ENCODE assay signal across 1 cellular context in the genomic region with DNA sequence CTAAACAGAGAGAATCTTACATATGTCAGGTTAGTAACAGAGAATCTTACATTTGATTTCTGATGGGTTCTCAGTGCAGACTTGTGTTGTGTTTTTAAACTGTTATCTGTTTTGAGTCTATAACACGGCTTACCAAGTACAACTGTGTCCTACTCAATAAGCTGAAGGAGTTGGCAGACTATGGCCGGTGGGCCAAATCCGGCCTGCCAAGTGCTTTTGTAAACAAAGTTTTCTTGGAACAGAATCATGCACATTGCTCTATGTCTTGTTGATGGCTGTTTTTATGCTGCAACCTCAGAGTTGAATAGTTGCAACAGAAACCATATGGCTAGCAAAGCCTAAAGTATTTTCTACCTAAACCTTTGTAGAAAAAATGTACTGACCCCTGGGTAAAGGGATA.
TF ChIP-seq lines count a peak whose summit lies in the region.

No MANE protein-coding gene starts in this region.

TF ChIP-seq in HepG2, 621 proteins besides CTCF, POLR2A, EP300 and RAD21 (continued from another document):
- no peak for TF ChIP-seq ZNF224 (CRISPR knock-in tag; IDR thresholded peaks at IDR 0.05)
- no peak for TF ChIP-seq NR1H2 (CRISPR knock-in tag; IDR thresholded peaks at IDR 0.05; ENCODE audit: borderline replicate concordance, low read depth)
- TF ChIP-seq, protein P1, sequence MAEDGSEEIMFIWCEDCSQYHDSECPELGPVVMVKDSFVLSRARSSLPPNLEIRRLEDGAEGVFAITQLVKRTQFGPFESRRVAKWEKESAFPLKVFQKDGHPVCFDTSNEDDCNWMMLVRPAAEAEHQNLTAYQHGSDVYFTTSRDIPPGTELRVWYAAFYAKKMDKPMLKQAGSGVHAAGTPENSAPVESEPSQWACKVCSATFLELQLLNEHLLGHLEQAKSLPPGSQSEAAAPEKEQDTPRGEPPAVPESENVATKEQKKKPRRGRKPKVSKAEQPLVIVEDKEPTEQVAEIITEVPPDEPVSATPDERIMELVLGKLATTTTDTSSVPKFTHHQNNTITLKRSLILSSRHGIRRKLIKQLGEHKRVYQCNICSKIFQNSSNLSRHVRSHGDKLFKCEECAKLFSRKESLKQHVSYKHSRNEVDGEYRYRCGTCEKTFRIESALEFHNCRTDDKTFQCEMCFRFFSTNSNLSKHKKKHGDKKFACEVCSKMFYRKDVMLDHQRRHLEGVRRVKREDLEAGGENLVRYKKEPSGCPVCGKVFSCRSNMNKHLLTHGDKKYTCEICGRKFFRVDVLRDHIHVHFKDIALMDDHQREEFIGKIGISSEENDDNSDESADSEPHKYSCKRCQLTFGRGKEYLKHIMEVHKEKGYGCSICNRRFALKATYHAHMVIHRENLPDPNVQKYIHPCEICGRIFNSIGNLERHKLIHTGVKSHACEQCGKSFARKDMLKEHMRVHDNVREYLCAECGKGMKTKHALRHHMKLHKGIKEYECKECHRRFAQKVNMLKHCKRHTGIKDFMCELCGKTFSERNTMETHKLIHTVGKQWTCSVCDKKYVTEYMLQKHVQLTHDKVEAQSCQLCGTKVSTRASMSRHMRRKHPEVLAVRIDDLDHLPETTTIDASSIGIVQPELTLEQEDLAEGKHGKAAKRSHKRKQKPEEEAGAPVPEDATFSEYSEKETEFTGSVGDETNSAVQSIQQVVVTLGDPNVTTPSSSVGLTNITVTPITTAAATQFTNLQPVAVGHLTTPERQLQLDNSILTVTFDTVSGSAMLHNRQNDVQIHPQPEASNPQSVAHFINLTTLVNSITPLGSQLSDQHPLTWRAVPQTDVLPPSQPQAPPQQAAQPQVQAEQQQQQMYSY (CRISPR knock-in tag; IDR thresholded peaks at IDR 0.05) = no peak
- no peak for TF ChIP-seq SAP130 (CRISPR knock-in tag; IDR thresholded peaks at IDR 0.05; ENCODE audit: low read depth)
- TF ChIP-seq ETV6 (CRISPR knock-in tag; conservative IDR thresholded peaks at IDR 0.05) = no peak
- TF ChIP-seq ZNF234 (CRISPR knock-in tag; conservative IDR thresholded peaks at IDR 0.05) = no peak
- no peak for TF ChIP-seq ATF7 (IDR thresholded peaks at IDR 0.05)
- TF ChIP-seq ATF7 (CRISPR knock-in tag; IDR thresholded peaks at IDR 0.05) = no peak
- TF ChIP-seq RFX1 (IDR thresholded peaks at IDR 0.05) = no peak
- no peak for TF ChIP-seq EED (CRISPR knock-in tag; IDR thresholded peaks at IDR 0.05)
